ENCODE assay signal across 1 cellular context in genomic region chr15:84631706-84632272, GRCh38.
TF ChIP-seq lines count a peak whose summit lies in the region.

No MANE protein-coding gene starts in this region.

TF ChIP-seq in GM23338, 12 proteins besides CTCF, POLR2A, EP300 and RAD21:
- TF ChIP-seq ZNF462 (CRISPR knock-in tag; IDR thresholded peaks at IDR 0.05) (no peak), JUNB (IDR thresholded peaks at IDR 0.05; ENCODE audit: unreplicated experiment) (no peak), CREB1 (CRISPR knock-in tag; IDR thresholded peaks at IDR 0.05; ENCODE audit: low read depth) (no peak), REST (IDR thresholded peaks at IDR 0.05; ENCODE audit: unreplicated experiment) (no peak), ETS1 (IDR thresholded peaks at IDR 0.05) (no peak), ZNF114 (CRISPR knock-in tag; IDR thresholded peaks at IDR 0.05) (no peak), STAT1 (IDR thresholded peaks at IDR 0.05; ENCODE audit: unreplicated experiment) (no peak), EZH2 (IDR thresholded peaks at IDR 0.05; ENCODE audit: low read depth, unreplicated experiment) (no peak), EZH2phosphoT487 (IDR thresholded peaks at IDR 0.05; ENCODE audit: unreplicated experiment) (no peak), ZNF331 (CRISPR knock-in tag; IDR thresholded peaks at IDR 0.05; ENCODE audit: low read depth) (no peak), POLR2AphosphoS5 (IDR thresholded peaks at IDR 0.05; ENCODE audit: low read depth) (no peak), NANOG (IDR thresholded peaks at IDR 0.05; ENCODE audit: borderline replicate concordance) (no peak)
